Comparison of ENCODE assay signal across 11 cellular contexts in the genomic region with DNA sequence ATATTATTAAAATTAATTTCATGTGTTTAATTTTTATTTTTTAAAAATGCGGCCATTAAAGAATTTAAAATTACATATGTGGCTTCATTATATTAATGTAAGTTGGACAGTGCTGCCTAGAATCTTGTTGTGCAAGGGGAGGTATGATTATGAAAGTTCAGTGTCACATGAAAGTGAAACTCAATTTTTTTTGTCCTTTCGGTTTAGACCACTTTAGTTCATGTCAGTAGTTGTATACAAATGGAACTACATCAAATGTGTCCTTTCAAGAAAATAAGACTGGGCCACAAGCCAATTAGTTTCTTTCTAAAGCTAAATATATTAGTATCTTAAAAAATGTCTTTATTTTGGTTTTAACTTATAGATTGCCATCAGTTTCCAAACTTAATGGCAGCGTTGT. TPM values are rescaled to one million over a fixed set of nuclear protein-coding genes. Genes with fewer than 3 reads are reported as not detected.
DNase-seq lines count a peak whose midpoint lies in the region; ATAC-seq, FAIRE-seq and TF ChIP-seq lines count a peak whose summit lies in the region.
"Had no signal": no experiment of that assay in that cellular context is flagged by ENCODE, and none has a peak within 500 bp of the region (broad histone marks: within the 10 kb centered on the region; RNA-seq: fewer than 3 reads in every experiment).

No MANE protein-coding gene starts in this region.

- H3K27me3 ChIP-seq in prostate gland (replicated peaks; ENCODE audit: insufficient read depth) = no peaks in the 10 kb centered on the region

- peak; percentile 15 for DNase-seq in GM19238 (ENCODE audit: insufficient read length, low spot score)
- DNase-seq in activated naive CD4-positive, alpha-beta T cell treated with Interleukin-2 at 50 U/mL for 16 hours = no peak
- DNase-seq in GF-D8 (lab: John Stamatoyannopoulos, UW) = no peak
- no peak for DNase-seq in prostate gland (ENCODE audit: low spot score)
- no peak for DNase-seq in coronary artery (ENCODE audit: low spot score)
- DNase-seq: NCI-H82, posterior cingulate gyrus had no signal

- no peaks in the 10 kb centered on the region for H3K4me1 ChIP-seq in prostate gland (replicated peaks)

- intact Hi-C loops in prostate gland (cut with DNase I) = no loop called here

- 89% methylated on average over 3 of the region's 3 CpGs for WGBS in prostate gland

- H3K4me3 ChIP-seq in prostate gland = no peak overlapping the region
- H3K4me3 ChIP-seq in coronary artery = no peak overlapping the region

- no peak overlapping the region for H3K27ac ChIP-seq in prostate gland
- no peak overlapping the region for H3K27ac ChIP-seq in coronary artery
- H3K27ac ChIP-seq: VCaP had no signal

- no peaks in the 10 kb centered on the region for H3K9me3 ChIP-seq in prostate gland

- H3K36me3 ChIP-seq in prostate gland = no peaks in the 10 kb centered on the region

- FAIRE-seq in A204.1 (lab: Jason Lieb, UNC) = peak; percentile 57

- no peak for TF ChIP-seq POLR2A in prostate gland (IDR thresholded peaks at IDR 0.05)

- ATAC-seq in HG02798 (IDR thresholded peaks at IDR 0.05; ENCODE audit: poor library complexity, unreplicated experiment) (peak; percentile 95), HG03571 (IDR thresholded peaks at IDR 0.05; ENCODE audit: unreplicated experiment) (peak; percentile 99)

- no peak for TF ChIP-seq CTCF in prostate gland (IDR thresholded peaks at IDR 0.05)
- no peak for TF ChIP-seq CTCF in coronary artery (IDR thresholded peaks at IDR 0.05)

RNA-seq across cellular contexts. Expression of gene TBCEL, which starts 35.7 kb away (rescaled TPM):
- total RNA-seq in prostate gland = 10 to 100 TPM; 21.9 to 34.4 TPM

RNA-seq across cellular contexts. Expression of gene TECTA, which starts 41.4 kb away (rescaled TPM):
- 1 to 10 TPM in 1 of 2 donors, under 1 TPM in 1; 0.41 to 1.6 TPM for total RNA-seq in prostate gland
